ENCODE assay signal across 24 cellular contexts in genomic region chr16:11020792-11021440, GRCh38.
A peak's percentile ranks its signal among the peaks of the same experiment; 100 is the strongest.
DNase-seq lines count a peak whose midpoint lies in the region; ATAC-seq, FAIRE-seq and TF ChIP-seq lines count a peak whose summit lies in the region.
"Had no signal": no experiment of that assay in that cellular context is flagged by ENCODE, and none has a peak within 500 bp of the region (broad histone marks: within the 10 kb centered on the region; RNA-seq: fewer than 3 reads in every experiment).

No MANE protein-coding gene starts in this region.

- no peaks in the 10 kb centered on the region for H3K27me3 Mint-ChIP-seq in activated CD4-positive, alpha-beta T cell treated with anti-CD3 and anti-CD28 coated beads, Interleukin-2, amount 10 ng/mL, durations not matched to agents 24 days and 14 days
- H3K27me3 Mint-ChIP-seq in osteocyte (ENCODE audit: unreplicated experiment), result no peaks in the 10 kb centered on the region
- H3K27me3 Mint-ChIP-seq: activated B cell treated with CpG ODN at 0.5 μM for 24 hours had no signal

- no peaks in the 10 kb centered on the region for H4K20me1 ChIP-seq in IMR-90 (ENCODE audit: insufficient read depth, low read length)

- H3K36me3 Mint-ChIP-seq in activated CD4-positive, alpha-beta T cell treated with anti-CD3 and anti-CD28 coated beads, Interleukin-2, amount 10 ng/mL, durations not matched to agents 24 days and 14 days (ENCODE audit: low read depth), result peaks cover 69% of the 10 kb centered on the region
- peaks cover 27% of the 10 kb centered on the region for H3K36me3 Mint-ChIP-seq in osteocyte (ENCODE audit: unreplicated experiment)

- peaks cover 13% of the 10 kb centered on the region for H3K4me1 ChIP-seq in IMR-90 (ENCODE audit: control insufficient read depth, insufficient read depth, low read length)
- H3K4me1 ChIP-seq: psoas muscle had no signal

- no peak for TF ChIP-seq RAD21 in IMR-90 (IDR thresholded peaks at IDR 0.05; ENCODE audit: low read length)

- H3K14ac ChIP-seq in IMR-90 (replicated peaks; ENCODE audit: low read depth, low read length), result no peak overlapping the region

- no peak overlapping the region for H3K4me2 ChIP-seq in IMR-90 (ENCODE audit: low read depth, low read length)

- no peak overlapping the region for H2AK9ac ChIP-seq in IMR-90 (replicated peaks; ENCODE audit: low read depth, low read length, poor library complexity)

- H4K5ac ChIP-seq in IMR-90 (ENCODE audit: low read depth, low read length), result no peak overlapping the region; the same call in 1 of the 2 replicates

- H3K27ac ChIP-seq in IMR-90 (ENCODE audit: insufficient read depth, low read length), result peak overlapping the region; percentile 17; the same call in 1 of the 2 replicates
- H3K27ac ChIP-seq: adrenal gland, psoas muscle had no signal

- H3K79me1 ChIP-seq in IMR-90 (ENCODE audit: low read depth in 1 of 2, low read length in 2 of 2), result peaks cover 0 to 18% of the 10 kb centered on the region in 2 experiments; a peak in 1 of 4 replicates

- peak overlapping the region; percentile 19 for H3K27ac Mint-ChIP-seq in activated CD4-positive, alpha-beta T cell treated with anti-CD3 and anti-CD28 coated beads, Interleukin-2, amount 10 ng/mL, durations not matched to agents 24 days and 14 days
- peak overlapping the region; percentile 23 for H3K27ac Mint-ChIP-seq in osteocyte (ENCODE audit: unreplicated experiment)
- H3K27ac Mint-ChIP-seq: activated B cell treated with CpG ODN at 0.5 μM for 24 hours had no signal

- TF ChIP-seq POLR2A in IMR-90 (IDR thresholded peaks at IDR 0.05; ENCODE audit: low read depth, low read length), result no peak

- no peak overlapping the region; the same call in 1 of the 2 replicates for H3K18ac ChIP-seq in IMR-90 (ENCODE audit: low read depth, low read length)

- H3K9me3 Mint-ChIP-seq in activated CD4-positive, alpha-beta T cell treated with anti-CD3 and anti-CD28 coated beads, Interleukin-2, amount 10 ng/mL, durations not matched to agents 24 days and 14 days, result peaks cover 2% of the 10 kb centered on the region
- peaks cover 2% of the 10 kb centered on the region for H3K9me3 Mint-ChIP-seq in osteocyte (ENCODE audit: unreplicated experiment)
- H3K9me3 Mint-ChIP-seq: H9 had no signal

- WGBS in IMR-90 (ENCODE audit: extremely low coverage in 2 of 2, insufficient read length in 1 of 2), 2 experiments, result no CpG with 5 or more reads among the region's 6 CpGs

- no peaks in the 10 kb centered on the region for H3K27me3 ChIP-seq in IMR-90 (ENCODE audit: control insufficient read depth, insufficient read depth, low read length)
- H3K27me3 ChIP-seq: adrenal gland, esophagus muscularis mucosa had no signal

- no peak overlapping the region for H2BK5ac ChIP-seq in IMR-90 (ENCODE audit: low read depth, low read length, poor library complexity, severe bottlenecking)

- no peak overlapping the region for H3K56ac ChIP-seq in IMR-90 (ENCODE audit: extremely low read depth, insufficient read depth, low read length)

- H2AFZ ChIP-seq in IMR-90 (replicated peaks; ENCODE audit: low read length, poor library complexity), result no peak overlapping the region

- no peak for TF ChIP-seq CTCF in IMR-90 (conservative IDR thresholded peaks at IDR 0.05; ENCODE audit: low read depth, low read length)
- no peak for TF ChIP-seq CTCF in osteocyte (IDR thresholded peaks at IDR 0.05)

- peak; percentile 96 for FAIRE-seq in endometrium (lab: Jason Lieb, UNC)

- no TSS peak for BruUV-seq in IMR-90 (replicated peaks; lab: Mats Ljungman, UMichigan)

- no peak overlapping the region for H3K23ac ChIP-seq in IMR-90 (ENCODE audit: low read depth, low read length)

- in situ Hi-C loops in IMR-90 (cut with MboI; ENCODE audit: low sequenced_read_pairs), result no loop called here

- no peak overlapping the region for H4K8ac ChIP-seq in IMR-90 (ENCODE audit: low read depth in 2 of 2, low read length in 2 of 2)

- H3K4me1 Mint-ChIP-seq in activated CD4-positive, alpha-beta T cell treated with anti-CD3 and anti-CD28 coated beads, Interleukin-2, amount 10 ng/mL, durations not matched to agents 24 days and 14 days, result peaks cover 26% of the 10 kb centered on the region
- H3K4me1 Mint-ChIP-seq in osteocyte (ENCODE audit: unreplicated experiment), result peaks cover 13% of the 10 kb centered on the region
- H3K4me1 Mint-ChIP-seq: activated B cell treated with CpG ODN at 0.5 μM for 24 hours had no signal

- DNase-seq in activated CD4-positive, alpha-beta T cell treated with anti-CD3 and anti-CD28 coated beads, Interleukin-2, amount 10 ng/mL, durations not matched to agents 24 days and 14 days, result no peak
- DNase-seq in activated CD4-positive, alpha-beta T cell treated with anti-CD3 and anti-CD28 coated beads for 4 hours, result no peak
- no peak for DNase-seq in IMR-90
- no peak for DNase-seq in osteocyte (ENCODE audit: extremely low spot score, unreplicated experiment)
- no peak for DNase-seq in ecto neural progenitor cell (ENCODE audit: low spot score)
- DNase-seq in activated gamma-delta T cell treated with Interleukin-2 at 50 U/mL for 16 hours, result no peak
- DNase-seq: activated B cell treated with CpG ODN at 0.5 μM for 24 hours; activated CD4-positive, alpha-beta T cell treated with anti-CD3 and anti-CD28 coated beads, Interleukin-2, amount 50 U/mL, for 48 hours; COR-L47; DMS79 treated with DMSO at 0.1 percent for 48 hours; effector memory CD4-positive, alpha-beta T cell; glutamatergic neuron; H9; Karpas-422; MV-4-11; NCI-H187; NCI-H2171 treated with DMSO at 0.1 percent for 48 hours; NCI-H748 treated with DMSO at 0.1 percent for 48 hours; psoas muscle had no signal

- peaks cover 1% of the 10 kb centered on the region; the same call in 1 of the 2 replicates for H3K9me3 ChIP-seq in IMR-90 (ENCODE audit: control insufficient read depth, insufficient read depth, low read length)
- H3K9me3 ChIP-seq: psoas muscle had no signal

- H3K4me3 ChIP-seq in IMR-90 (ENCODE audit: insufficient read depth, low read depth, low read length), result no peak overlapping the region
- H3K4me3 ChIP-seq: adrenal gland, esophagus muscularis mucosa, lung, psoas muscle had no signal

- no peak overlapping the region for H2BK120ac ChIP-seq in IMR-90 (ENCODE audit: low read depth, low read length)

- no peak overlapping the region for H2BK15ac ChIP-seq in IMR-90 (ENCODE audit: low read depth, low read length)

- POLR2A ChIA-PET in IMR-90 (lab: Charles Lee; ENCODE audit: unreplicated experiment), result no interaction called here

- H2AK5ac ChIP-seq in IMR-90 (ENCODE audit: low read depth, low read length), result no peak overlapping the region

- dilution Hi-C loops in IMR-90 (cut with HindIII; ENCODE audit: low sequenced_read_pairs, unreplicated experiment), result no loop called here

- H4K91ac ChIP-seq in IMR-90 (ENCODE audit: insufficient read depth, low read depth, low read length), result no peak overlapping the region

- no peak overlapping the region for H3K4me3 Mint-ChIP-seq in activated CD4-positive, alpha-beta T cell treated with anti-CD3 and anti-CD28 coated beads, Interleukin-2, amount 10 ng/mL, durations not matched to agents 24 days and 14 days
- H3K4me3 Mint-ChIP-seq in osteocyte (ENCODE audit: unreplicated experiment), result no peak overlapping the region
- H3K4me3 Mint-ChIP-seq: activated B cell treated with CpG ODN at 0.5 μM for 24 hours, H9 had no signal

- ATAC-seq in IMR-90 (ENCODE audit: low read depth) (no peak), HG03378 (IDR thresholded peaks at IDR 0.05; ENCODE audit: unreplicated experiment) (no peak)

- no peak overlapping the region for H3K9ac ChIP-seq in IMR-90 (ENCODE audit: low read depth, low read length)

- H3K9me1 ChIP-seq in IMR-90 (ENCODE audit: insufficient read depth, low read length), result peaks cover 21% of the 10 kb centered on the region

- peaks cover 20% of the 10 kb centered on the region for H3K36me3 ChIP-seq in IMR-90 (ENCODE audit: control insufficient read depth, insufficient read depth, low read length)
- H3K36me3 ChIP-seq: adrenal gland had no signal

- no peak overlapping the region for H3K4ac ChIP-seq in IMR-90 (ENCODE audit: low read depth, low read length)

- intact Hi-C loops in activated CD4-positive, alpha-beta T cell treated with anti-CD3 and anti-CD28 coated beads, Interleukin-2, amount 10 ng/mL, durations not matched to agents 24 days and 14 days (cut with micrococcal nuclease), result no loop called here
- intact Hi-C loops in IMR-90 (cut with micrococcal nuclease), result no loop called here

- H2BK20ac ChIP-seq in IMR-90 (ENCODE audit: low read depth, low read length), result no peak overlapping the region

- CTCF ChIA-PET in IMR-90 (lab: Yijun Ruan, JAX), result no interaction called here

TF ChIP-seq in IMR-90, 13 proteins besides CTCF, POLR2A, EP300 and RAD21 (continues in another document):
- TF ChIP-seq, protein P1, sequence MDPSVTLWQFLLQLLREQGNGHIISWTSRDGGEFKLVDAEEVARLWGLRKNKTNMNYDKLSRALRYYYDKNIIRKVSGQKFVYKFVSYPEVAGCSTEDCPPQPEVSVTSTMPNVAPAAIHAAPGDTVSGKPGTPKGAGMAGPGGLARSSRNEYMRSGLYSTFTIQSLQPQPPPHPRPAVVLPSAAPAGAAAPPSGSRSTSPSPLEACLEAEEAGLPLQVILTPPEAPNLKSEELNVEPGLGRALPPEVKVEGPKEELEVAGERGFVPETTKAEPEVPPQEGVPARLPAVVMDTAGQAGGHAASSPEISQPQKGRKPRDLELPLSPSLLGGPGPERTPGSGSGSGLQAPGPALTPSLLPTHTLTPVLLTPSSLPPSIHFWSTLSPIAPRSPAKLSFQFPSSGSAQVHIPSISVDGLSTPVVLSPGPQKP (IDR thresholded peaks at IDR 0.05; ENCODE audit: borderline replicate concordance, low read depth, low read length), result no peak
- TF ChIP-seq MXI1 (IDR thresholded peaks at IDR 0.05; ENCODE audit: borderline replicate concordance, low read depth, low read length) (no peak), SMC3 (IDR thresholded peaks at IDR 0.05; ENCODE audit: low read depth, low read length) (no peak), FOS (IDR thresholded peaks at IDR 0.05; ENCODE audit: low read depth, low read length) (no peak), MAFK (IDR thresholded peaks at IDR 0.05; ENCODE audit: low read depth, low read length) (no peak), MAZ (IDR thresholded peaks at IDR 0.05; ENCODE audit: borderline replicate concordance, low read depth, low read length) (no peak), RCOR1 (IDR thresholded peaks at IDR 0.05; ENCODE audit: insufficient replicate concordance, low read length) (no peak), CHD1 (IDR thresholded peaks at IDR 0.05; ENCODE audit: low read depth, low read length) (no peak), CEBPB (IDR thresholded peaks at IDR 0.05; ENCODE audit: low read depth, low read length) (no peak), NFE2L2 (IDR thresholded peaks at IDR 0.05; ENCODE audit: low read depth, low read length) (no peak)
- TF ChIP-seq, protein P2, sequence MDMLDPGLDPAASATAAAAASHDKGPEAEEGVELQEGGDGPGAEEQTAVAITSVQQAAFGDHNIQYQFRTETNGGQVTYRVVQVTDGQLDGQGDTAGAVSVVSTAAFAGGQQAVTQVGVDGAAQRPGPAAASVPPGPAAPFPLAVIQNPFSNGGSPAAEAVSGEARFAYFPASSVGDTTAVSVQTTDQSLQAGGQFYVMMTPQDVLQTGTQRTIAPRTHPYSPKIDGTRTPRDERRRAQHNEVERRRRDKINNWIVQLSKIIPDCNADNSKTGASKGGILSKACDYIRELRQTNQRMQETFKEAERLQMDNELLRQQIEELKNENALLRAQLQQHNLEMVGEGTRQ (IDR thresholded peaks at IDR 0.05; ENCODE audit: low read depth, low read length), result no peak
